In genomic region chr9:110183208-110184145, GRCh38 we compare ENCODE assay signal across 8 cellular contexts. TPM values are rescaled to one million over a fixed set of nuclear protein-coding genes. Genes with fewer than 3 reads are reported as not detected.
DNase-seq lines count a peak whose midpoint lies in the region; ATAC-seq and TF ChIP-seq lines count a peak whose summit lies in the region.

No MANE protein-coding gene starts in this region.

- peaks cover 0 to 2% of the 10 kb centered on the region in 2 experiments for H3K9me3 ChIP-seq in CD4-positive, CD25-positive, alpha-beta regulatory T cell (ENCODE audit: control insufficient read depth in 2 of 2, low read length in 2 of 2)
- H3K9me3 ChIP-seq in esophagus squamous epithelium, result no peaks in the 10 kb centered on the region
- H3K9me3 ChIP-seq in naive thymus-derived CD4-positive, alpha-beta T cell (ENCODE audit: control insufficient read depth in 2 of 3, low read length in 3 of 3), result no peaks in the 10 kb centered on the region
- no peaks in the 10 kb centered on the region for H3K9me3 ChIP-seq in suprapubic skin

- H3K9me3 Mint-ChIP-seq in CD4-positive, CD25-positive, alpha-beta regulatory T cell, result peaks cover 0 to 6% (median 2%) of the 10 kb centered on the region in 7 donors
- H3K9me3 Mint-ChIP-seq in activated CD8-positive, alpha-beta T cell treated with anti-CD3 and anti-CD28 coated beads, Interleukin-2, amount 10 ng/mL, durations not matched to agents 7 days and 5 days (ENCODE audit: insufficient read depth), result no peaks in the 10 kb centered on the region
- peaks cover 0 to 10% (median 4%) of the 10 kb centered on the region in 11 donors for H3K9me3 Mint-ChIP-seq in naive thymus-derived CD4-positive, alpha-beta T cell

- peaks cover 0 to 7% (median 5%) of the 10 kb centered on the region in 4 donors for H3K4me1 Mint-ChIP-seq in CD4-positive, CD25-positive, alpha-beta regulatory T cell
- peaks cover 3% of the 10 kb centered on the region for H3K4me1 Mint-ChIP-seq in activated CD8-positive, alpha-beta T cell treated with anti-CD3 and anti-CD28 coated beads, Interleukin-2, amount 10 ng/mL, durations not matched to agents 7 days and 5 days (ENCODE audit: low read depth)
- H3K4me1 Mint-ChIP-seq in naive thymus-derived CD4-positive, alpha-beta T cell, result peaks cover 0 to 16% (median 0%) of the 10 kb centered on the region in 7 donors

- H3K4me1 ChIP-seq in CD4-positive, CD25-positive, alpha-beta regulatory T cell (ENCODE audit: control insufficient read depth, insufficient read depth, low read length, poor library complexity, severe bottlenecking), result no peaks in the 10 kb centered on the region
- H3K4me1 ChIP-seq in esophagus squamous epithelium (peaks cover 0 to 36% (median 0%) of the 10 kb centered on the region in 3 donors), suprapubic skin (peaks cover 32% of the 10 kb centered on the region)
- no peaks in the 10 kb centered on the region for H3K4me1 ChIP-seq in naive thymus-derived CD4-positive, alpha-beta T cell (ENCODE audit: control insufficient read depth in 2 of 2, insufficient read depth in 2 of 2, low read length in 2 of 2)

- DNase-seq in CD4-positive, CD25-positive, alpha-beta regulatory T cell, result peak; percentile 15 to 77 (median 35)
- DNase-seq in NCI-H748 treated with DMSO at 0.1 percent for 48 hours (lab: John Stamatoyannopoulos, UW) (peak; percentile 56), esophagus squamous epithelium (lab: John Stamatoyannopoulos, UW) (no peak), suprapubic skin (ENCODE audit: low spot score in 2 of 2) (no peak)
- DNase-seq in activated CD8-positive, alpha-beta T cell treated with anti-CD3 and anti-CD28 coated beads, Interleukin-2, amount 10 ng/mL, durations not matched to agents 7 days and 5 days, result peak; percentile 77
- DNase-seq in naive thymus-derived CD4-positive, alpha-beta T cell, result peak in 8 of 9 donors; percentile 10 to 58 (median 40)

- WGBS in esophagus squamous epithelium, 2 donors, result 72 to 76% methylated on average over 7 of the region's 7 CpGs
- whole genome bisulfite sequencing in suprapubic skin, result 80% methylated on average over 7 of the region's 7 CpGs

- no peaks in the 10 kb centered on the region for H3K27me3 ChIP-seq in CD4-positive, CD25-positive, alpha-beta regulatory T cell (ENCODE audit: control insufficient read depth, insufficient read depth, low read length)
- H3K27me3 ChIP-seq in esophagus squamous epithelium (no peaks in the 10 kb centered on the region), suprapubic skin (no peaks in the 10 kb centered on the region)
- no peaks in the 10 kb centered on the region for H3K27me3 ChIP-seq in naive thymus-derived CD4-positive, alpha-beta T cell (ENCODE audit: control insufficient read depth in 2 of 2, insufficient read depth in 2 of 2, low read length in 2 of 2)

- H3K36me3 Mint-ChIP-seq in CD4-positive, CD25-positive, alpha-beta regulatory T cell, result no peaks in the 10 kb centered on the region
- peaks cover 6% of the 10 kb centered on the region for H3K36me3 Mint-ChIP-seq in activated CD8-positive, alpha-beta T cell treated with anti-CD3 and anti-CD28 coated beads, Interleukin-2, amount 10 ng/mL, durations not matched to agents 7 days and 5 days (ENCODE audit: low read depth)
- H3K36me3 Mint-ChIP-seq in naive thymus-derived CD4-positive, alpha-beta T cell, result peaks cover 0 to 14% (median 0%) of the 10 kb centered on the region in 5 donors

- no peak overlapping the region for H3K4me3 ChIP-seq in CD4-positive, CD25-positive, alpha-beta regulatory T cell (ENCODE audit: low read depth, low read length)
- H3K4me3 ChIP-seq in esophagus squamous epithelium, result no peak overlapping the region
- no peak overlapping the region for H3K4me3 ChIP-seq in naive thymus-derived CD4-positive, alpha-beta T cell (ENCODE audit: low read length)
- H3K4me3 ChIP-seq in suprapubic skin, result no peak overlapping the region

- H3K27me3 Mint-ChIP-seq in CD4-positive, CD25-positive, alpha-beta regulatory T cell, result peaks cover 12% of the 10 kb centered on the region
- peaks cover 2% of the 10 kb centered on the region for H3K27me3 Mint-ChIP-seq in activated CD8-positive, alpha-beta T cell treated with anti-CD3 and anti-CD28 coated beads, Interleukin-2, amount 10 ng/mL, durations not matched to agents 7 days and 5 days (ENCODE audit: low read depth)
- H3K27me3 Mint-ChIP-seq in naive thymus-derived CD4-positive, alpha-beta T cell, result peaks cover 0 to 2% (median 0%) of the 10 kb centered on the region in 5 donors

- TF ChIP-seq POLR2A in esophagus squamous epithelium (IDR thresholded peaks at IDR 0.05), result no peak
- TF ChIP-seq POLR2A in suprapubic skin (IDR thresholded peaks at IDR 0.05), result no peak

- CTCF ChIA-PET in activated CD8-positive, alpha-beta T cell treated with anti-CD3 and anti-CD28 coated beads, Interleukin-2, amount 10 ng/mL, durations not matched to agents 7 days and 5 days (lab: Charles Lee), result interaction anchor here (0.7 to 5.6 kb wide), 21 partner anchors 9 to 440 kb away, joined by 3 to 46 read pairs (median 3); no protein-coding TSS in a partner anchor
- CTCF ChIA-PET in naive thymus-derived CD4-positive, alpha-beta T cell (lab: Charles Lee), result interaction anchor here (0.5 to 3.0 kb wide), 7 partner anchors 14 to 1431 kb away, joined by 3 to 6 read pairs (median 4); no protein-coding TSS in a partner anchor

- POLR2A ChIA-PET in activated CD8-positive, alpha-beta T cell treated with anti-CD3 and anti-CD28 coated beads, Interleukin-2, amount 10 ng/mL, durations not matched to agents 7 days and 5 days (lab: Charles Lee), result no interaction called here
- POLR2A ChIA-PET in naive thymus-derived CD4-positive, alpha-beta T cell (lab: Charles Lee), result no interaction called here

- intact Hi-C loops in esophagus squamous epithelium (cut with DNase I), result no loop called here
- intact Hi-C loops in naive thymus-derived CD4-positive, alpha-beta T cell (cut with micrococcal nuclease), result loop anchor here (1.0 to 10.0 kb wide), 4 partner anchors 34 to 1111 kb away; no protein-coding TSS in a partner anchor

- TF ChIP-seq CTCF in esophagus squamous epithelium (IDR thresholded peaks at IDR 0.05) (peak in 5 of 6 experiments; percentile 71 to 83 (median 75)), suprapubic skin (IDR thresholded peaks at IDR 0.05) (peak; percentile 63 to 71)

- no peak overlapping the region for H3K27ac Mint-ChIP-seq in CD4-positive, CD25-positive, alpha-beta regulatory T cell
- H3K27ac Mint-ChIP-seq in activated CD8-positive, alpha-beta T cell treated with anti-CD3 and anti-CD28 coated beads, Interleukin-2, amount 10 ng/mL, durations not matched to agents 7 days and 5 days, result no peak overlapping the region
- H3K27ac Mint-ChIP-seq in naive thymus-derived CD4-positive, alpha-beta T cell, result no peak overlapping the region

- no peak overlapping the region for H3K4me3 Mint-ChIP-seq in CD4-positive, CD25-positive, alpha-beta regulatory T cell
- no peak overlapping the region for H3K4me3 Mint-ChIP-seq in activated CD8-positive, alpha-beta T cell treated with anti-CD3 and anti-CD28 coated beads, Interleukin-2, amount 10 ng/mL, durations not matched to agents 7 days and 5 days
- no peak overlapping the region for H3K4me3 Mint-ChIP-seq in naive thymus-derived CD4-positive, alpha-beta T cell

- peak; percentile 53 to 56 for ATAC-seq in CD4-positive, CD25-positive, alpha-beta regulatory T cell (ENCODE audit: low read depth in 2 of 2)
- ATAC-seq in GM19043 (IDR thresholded peaks at IDR 0.05; ENCODE audit: low read depth, unreplicated experiment) (peak; percentile 83), HG03432 (IDR thresholded peaks at IDR 0.05; ENCODE audit: unreplicated experiment) (peak; percentile 83)
- peak; percentile 76 for ATAC-seq in activated CD8-positive, alpha-beta T cell treated with anti-CD3 and anti-CD28 coated beads, Interleukin-2, amount 10 ng/mL, durations not matched to agents 7 days and 5 days
- ATAC-seq in naive thymus-derived CD4-positive, alpha-beta T cell, result peak; percentile 71

- no peak overlapping the region for H3K27ac ChIP-seq in CD4-positive, CD25-positive, alpha-beta regulatory T cell (ENCODE audit: insufficient read depth, low read length, poor library complexity, severe bottlenecking)
- H3K27ac ChIP-seq in esophagus squamous epithelium (no peak overlapping the region), suprapubic skin (no peak overlapping the region)
- no peak overlapping the region for H3K27ac ChIP-seq in naive thymus-derived CD4-positive, alpha-beta T cell (ENCODE audit: low read depth, low read length)

- TF ChIP-seq EP300 in suprapubic skin (IDR thresholded peaks at IDR 0.05), result no peak

- no peaks in the 10 kb centered on the region for H3K36me3 ChIP-seq in CD4-positive, CD25-positive, alpha-beta regulatory T cell (ENCODE audit: control insufficient read depth, insufficient read depth, low read length)
- H3K36me3 ChIP-seq in esophagus squamous epithelium, result no peaks in the 10 kb centered on the region
- no peaks in the 10 kb centered on the region for H3K36me3 ChIP-seq in naive thymus-derived CD4-positive, alpha-beta T cell (ENCODE audit: control insufficient read depth in 2 of 3, insufficient read depth in 3 of 3, low read length in 3 of 3)
- no peaks in the 10 kb centered on the region for H3K36me3 ChIP-seq in suprapubic skin

RNA-seq across cellular contexts. Expression of gene C9orf152, which starts 24.5 kb away (rescaled TPM):
- total RNA-seq in CD4-positive, CD25-positive, alpha-beta regulatory T cell, result not detected
- not detected for polyA plus RNA-seq in CD4-positive, CD25-positive, alpha-beta regulatory T cell
- total RNA-seq in activated CD8-positive, alpha-beta T cell treated with anti-CD3 and anti-CD28 coated beads, Interleukin-2, amount 10 ng/mL, durations not matched to agents 7 days and 5 days, result not detected
- total RNA-seq in esophagus squamous epithelium (1 to 10 TPM in 1 of 4 donors, under 1 TPM in 3; 0.41 to 3.4 (median 0.81) TPM), suprapubic skin (10 to 100 TPM in 2 of 4 donors, 1 to 10 TPM in 2; 8.6 to 14.9 (median 10.9) TPM)
- total RNA-seq in naive thymus-derived CD4-positive, alpha-beta T cell, result not detected
- not detected for polyA plus RNA-seq in naive thymus-derived CD4-positive, alpha-beta T cell

Comparison
In these comparisons a context has a peak if more than half of its experiments do, and no peak if none do; other contexts are left out.
1. DNase-seq: peak in CD4-positive, CD25-positive, alpha-beta regulatory T cell (3 of 3), NCI-H748 treated with DMSO at 0.1 percent for 48 hours (single experiment), activated CD8-positive, alpha-beta T cell treated with anti-CD3 and anti-CD28 coated beads, Interleukin-2, amount 10 ng/mL, durations not matched to agents 7 days and 5 days (single experiment) and naive thymus-derived CD4-positive, alpha-beta T cell (8 of 9); none in esophagus squamous epithelium (single experiment) and suprapubic skin (0 of 2).
2. Peak in every context shown above with its lines, with median percentiles within 50 percentile points of each other: ATAC-seq.